ENCODE assay signal across 8 cellular contexts in the genomic region with DNA sequence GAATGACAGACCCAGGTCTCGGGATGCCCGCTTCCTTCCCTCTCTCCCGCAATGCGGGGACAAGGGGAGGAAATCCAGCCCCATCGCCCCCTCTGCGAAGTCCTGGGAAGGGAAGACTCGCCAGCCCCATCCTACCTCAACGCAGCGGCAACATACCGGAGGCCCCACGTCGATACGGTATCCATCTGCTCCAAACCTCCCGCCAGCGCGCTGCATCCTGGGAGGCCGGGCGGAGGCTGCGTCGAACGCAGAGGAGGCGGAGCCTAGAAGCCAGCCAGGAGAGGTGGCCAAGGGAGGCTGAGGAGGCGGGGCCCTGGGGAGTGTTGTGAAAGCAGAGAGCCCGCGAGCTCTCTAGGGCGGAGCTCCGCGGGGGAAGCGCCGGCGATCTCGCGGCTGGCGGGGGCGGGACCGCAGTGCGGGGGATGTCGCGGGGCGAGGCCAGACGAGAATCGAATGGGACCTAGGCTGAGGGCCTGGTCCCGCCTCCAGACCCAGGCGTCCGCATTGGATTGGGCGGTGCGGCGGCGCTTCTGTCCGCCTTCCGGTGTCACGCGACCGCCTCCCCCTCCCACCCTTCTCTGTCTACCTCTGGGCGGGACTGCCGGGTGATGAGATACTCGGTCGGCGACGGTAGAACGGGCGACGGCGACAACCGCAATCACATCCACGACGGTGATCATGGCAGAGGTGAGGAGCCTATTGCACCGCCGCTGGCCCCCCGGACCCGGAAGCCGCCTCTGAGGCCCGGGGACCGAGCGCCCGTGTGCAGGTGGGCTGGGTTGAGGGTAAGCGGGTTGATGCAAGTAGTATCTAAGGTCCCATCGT. TPM values are rescaled to one million over a fixed set of nuclear protein-coding genes. Genes with fewer than 3 reads are reported as not detected.
DNase-seq lines count a peak whose midpoint lies in the region; ATAC-seq and TF ChIP-seq lines count a peak whose summit lies in the region.

FANCB (minus strand) TSS at position 219 of the 825 bp plus-strand sequence. CDS start 7,559 bp downstream, outside the sequence.
MOSPD2 (plus strand) TSS at position 571 of the 825 bp plus-strand sequence; CDS start at position 679, 108 bp downstream.

- no peaks in the 10 kb centered on the region for H3K9me2 ChIP-seq in OCI-LY7 (ENCODE audit: insufficient read depth, low read length)

- H3K23ac ChIP-seq in IMR-90 (ENCODE audit: low read depth, low read length) = peak within 1 kb of the TSS; percentile 91

- H3K79me2 ChIP-seq in OCI-LY7 (ENCODE audit: insufficient read depth, low read depth, low read length) = peaks cover 58% of the 10 kb centered on the region

- H3K27me3 ChIP-seq in IMR-90 (ENCODE audit: control insufficient read depth, insufficient read depth, low read length) = no peaks in the 10 kb centered on the region

- H2BK120ac ChIP-seq in IMR-90 (ENCODE audit: low read depth, low read length) = peak within 1 kb of the TSS; percentile 30; the same call in 1 of the 2 replicates

- H3K9me1 ChIP-seq in IMR-90 (ENCODE audit: insufficient read depth, low read length) = no peaks in the 10 kb centered on the region

- H4K8ac ChIP-seq in IMR-90 (ENCODE audit: low read depth in 2 of 2, low read length in 2 of 2) = peak within 1 kb of the TSS; percentile 18 to 88; a peak in 1 of 4 replicates

- no peak for TF ChIP-seq CTCF in IMR-90 (conservative IDR thresholded peaks at IDR 0.05; ENCODE audit: low read depth, low read length)
- TF ChIP-seq CTCF in OCI-LY7 (conservative IDR thresholded peaks at IDR 0.05; ENCODE audit: low read length) = no peak

- TF ChIP-seq RAD21 in IMR-90 (IDR thresholded peaks at IDR 0.05; ENCODE audit: low read length) = no peak

- peak within 1 kb of the TSS; percentile 97 for H2AFZ ChIP-seq in IMR-90 (replicated peaks; ENCODE audit: low read length, poor library complexity)
- H2AFZ ChIP-seq in OCI-LY7 (ENCODE audit: low read length) = peak within 1 kb of the TSS; percentile 78; the same call in 1 of the 2 replicates

- peak within 1 kb of the TSS; percentile 95 for H2AK9ac ChIP-seq in IMR-90 (replicated peaks; ENCODE audit: low read depth, low read length, poor library complexity)

- H3K18ac ChIP-seq in IMR-90 (ENCODE audit: low read depth, low read length) = peak within 1 kb of the TSS; percentile 34

- H2BK20ac ChIP-seq in IMR-90 (ENCODE audit: low read depth, low read length) = no peak within 1 kb of the TSS

- peak; percentile 90 for DNase-seq in DMS114 treated with DMSO at 0.1 percent for 48 hours (lab: John Stamatoyannopoulos, UW; ENCODE audit: unreplicated experiment)
- DNase-seq in IMR-90 = peak; percentile 91
- DNase-seq in OCI-LY7 (ENCODE audit: low spot score) = peak; percentile 92
- peak; percentile 89 for DNase-seq in activated T-cell treated with anti-CD3 and anti-CD28 coated beads for 24 hours (ENCODE audit: low read depth)
- DNase-seq in epidermal melanocyte (ENCODE audit: insufficient read length, low spot score) = peak; percentile 64
- peak; percentile 82 for DNase-seq in middle frontal gyrus (ENCODE audit: extremely low spot score, low spot score)
- peak; percentile 81 to 88 for DNase-seq in stimulated activated CD8-positive, alpha-beta memory T cell treated with anti-CD3 and anti-CD28 coated beads, Interleukin-2, amount 100 ng/mL, for 1 hour (ENCODE audit: low read depth in 2 of 2)

- no peaks in the 10 kb centered on the region for H3K4me1 ChIP-seq in IMR-90 (ENCODE audit: control insufficient read depth, insufficient read depth, low read length)
- peaks cover 10% of the 10 kb centered on the region for H3K4me1 ChIP-seq in OCI-LY7 (ENCODE audit: insufficient read depth, low read length, poor library complexity, severe bottlenecking)

- peaks cover 2% of the 10 kb centered on the region for H3K36me3 ChIP-seq in IMR-90 (ENCODE audit: control insufficient read depth, insufficient read depth, low read length)
- peaks cover 12% of the 10 kb centered on the region for H3K36me3 ChIP-seq in OCI-LY7 (ENCODE audit: insufficient read depth, low read length)

- peak within 1 kb of the TSS; percentile 92 for H3K14ac ChIP-seq in IMR-90 (replicated peaks; ENCODE audit: low read depth, low read length)

- peak within 1 kb of the TSS; percentile 66; the same call in 1 of the 2 replicates for H2AK5ac ChIP-seq in IMR-90 (ENCODE audit: low read depth, low read length)

- BruUV-seq in IMR-90 (replicated peaks; lab: Mats Ljungman, UMichigan) (no TSS peak), OCI-LY7 (replicated peaks; lab: Mats Ljungman, UMichigan) (no TSS peak)

- no peaks in the 10 kb centered on the region for H3K9me3 ChIP-seq in IMR-90 (ENCODE audit: control insufficient read depth, insufficient read depth, low read length)
- no peaks in the 10 kb centered on the region for H3K9me3 ChIP-seq in OCI-LY7 (ENCODE audit: low read length)

- peak within 1 kb of the TSS; percentile 74 for H3K27ac ChIP-seq in IMR-90 (ENCODE audit: insufficient read depth, low read length)
- peak within 1 kb of the TSS; percentile 53 for H3K27ac ChIP-seq in OCI-LY7 (ENCODE audit: low read depth, low read length, poor library complexity, severe bottlenecking)

- H3K56ac ChIP-seq in IMR-90 (ENCODE audit: extremely low read depth, insufficient read depth, low read length) = peak within 1 kb of the TSS; percentile 60

- intact Hi-C loops in IMR-90 (cut with micrococcal nuclease) = loop anchor here (2.0 to 5.0 kb wide), 3 partner anchors 184 to 269 kb away; no protein-coding TSS in a partner anchor
- intact Hi-C loops in OCI-LY7 (cut with micrococcal nuclease; ENCODE audit: unreplicated experiment) = loop anchor here (10.0 kb wide), 2 partner anchors 922 to 1118 kb away; partner anchors contain the start of gene ZRSR2

- H3K4me2 ChIP-seq in IMR-90 (ENCODE audit: low read depth, low read length) (peak within 1 kb of the TSS; percentile 94), OCI-LY7 (ENCODE audit: low read length) (peak within 1 kb of the TSS; percentile 96)

- peak within 1 kb of the TSS; percentile 52 for H4K91ac ChIP-seq in IMR-90 (ENCODE audit: insufficient read depth, low read depth, low read length)

- peak; percentile 94 for ATAC-seq in GM21529 (IDR thresholded peaks at IDR 0.05; ENCODE audit: unreplicated experiment)
- peak; percentile 98 for ATAC-seq in IMR-90 (ENCODE audit: low read depth)

- peaks cover 18 to 21% of the 10 kb centered on the region in 2 experiments for H3K79me1 ChIP-seq in IMR-90 (ENCODE audit: low read depth in 1 of 2, low read length in 2 of 2)

- H3K4me3 ChIP-seq in IMR-90 (ENCODE audit: insufficient read depth, low read depth, low read length) (peak within 1 kb of the TSS; percentile 96), OCI-LY7 (ENCODE audit: low read depth, low read length, poor library complexity, severe bottlenecking) (peak within 1 kb of the TSS; percentile 88)

- no peak within 1 kb of the TSS; the same call in 2 of the 3 replicates for H2BK15ac ChIP-seq in IMR-90 (ENCODE audit: low read depth, low read length)

- 19% methylated on average over 43 of the region's 78 CpGs; no CpG with 5 or more reads in 1 of the 2 experiments for WGBS in IMR-90 (ENCODE audit: extremely low coverage in 2 of 2, insufficient read length in 1 of 2), 2 experiments

- peak within 1 kb of the TSS; percentile 61 for H2BK5ac ChIP-seq in IMR-90 (ENCODE audit: low read depth, low read length, poor library complexity, severe bottlenecking)

- in situ Hi-C loops in IMR-90 (cut with MboI; ENCODE audit: low sequenced_read_pairs) = no loop called here

- no peaks in the 10 kb centered on the region for H4K20me1 ChIP-seq in IMR-90 (ENCODE audit: insufficient read depth, low read length)
- no peaks in the 10 kb centered on the region for H4K20me1 ChIP-seq in OCI-LY7 (ENCODE audit: insufficient read depth, low read length)

- dilution Hi-C loops in IMR-90 (cut with HindIII; ENCODE audit: low sequenced_read_pairs, unreplicated experiment) = no loop called here

- peak within 1 kb of the TSS; percentile 86 for H3K4ac ChIP-seq in IMR-90 (ENCODE audit: low read depth, low read length)

- CTCF ChIA-PET in IMR-90 (lab: Yijun Ruan, JAX) = no interaction called here
- CTCF ChIA-PET in OCI-LY7 (lab: Charles Lee; ENCODE audit: unreplicated experiment) = interaction anchor here (0.6 kb wide), 1 partner anchor 193 kb away, joined by 3 read pairs; no protein-coding TSS in a partner anchor

- no peak for TF ChIP-seq POLR2A in IMR-90 (IDR thresholded peaks at IDR 0.05; ENCODE audit: low read depth, low read length)

- H4K5ac ChIP-seq in IMR-90 (ENCODE audit: low read depth, low read length) = peak within 1 kb of the TSS; percentile 48

- peak within 1 kb of the TSS; percentile 92 for H3K9ac ChIP-seq in IMR-90 (ENCODE audit: low read depth, low read length)

- POLR2A ChIA-PET in IMR-90 (lab: Charles Lee; ENCODE audit: unreplicated experiment) = no interaction called here
- POLR2A ChIA-PET in OCI-LY7 (lab: Charles Lee) = interaction anchor here (0.7 to 1.0 kb wide), 2 partner anchors 10 to 12 kb away, joined by 3 read pairs; no protein-coding TSS in a partner anchor

TF ChIP-seq in IMR-90, 13 proteins besides CTCF, POLR2A, EP300 and RAD21 (continues in another document):
- TF ChIP-seq, protein P1, sequence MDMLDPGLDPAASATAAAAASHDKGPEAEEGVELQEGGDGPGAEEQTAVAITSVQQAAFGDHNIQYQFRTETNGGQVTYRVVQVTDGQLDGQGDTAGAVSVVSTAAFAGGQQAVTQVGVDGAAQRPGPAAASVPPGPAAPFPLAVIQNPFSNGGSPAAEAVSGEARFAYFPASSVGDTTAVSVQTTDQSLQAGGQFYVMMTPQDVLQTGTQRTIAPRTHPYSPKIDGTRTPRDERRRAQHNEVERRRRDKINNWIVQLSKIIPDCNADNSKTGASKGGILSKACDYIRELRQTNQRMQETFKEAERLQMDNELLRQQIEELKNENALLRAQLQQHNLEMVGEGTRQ (IDR thresholded peaks at IDR 0.05; ENCODE audit: low read depth, low read length) = peak; percentile 48; the same call in 1 of the 2 replicates
- TF ChIP-seq SMC3 (IDR thresholded peaks at IDR 0.05; ENCODE audit: low read depth, low read length) = no peak
- peak; percentile 89 for TF ChIP-seq CEBPB (IDR thresholded peaks at IDR 0.05; ENCODE audit: low read depth, low read length)
- no peak for TF ChIP-seq NFE2L2 (IDR thresholded peaks at IDR 0.05; ENCODE audit: low read depth, low read length)
- TF ChIP-seq MAFK (IDR thresholded peaks at IDR 0.05; ENCODE audit: low read depth, low read length) = no peak
- TF ChIP-seq MXI1 (IDR thresholded peaks at IDR 0.05; ENCODE audit: borderline replicate concordance, low read depth, low read length) = peak; percentile 87

RNA-seq across cellular contexts. Expression of gene FANCB, which starts in this region (rescaled TPM):
- total RNA-seq in IMR-90 (2012; rRNA removed) (7.7 and 14.4 TPM in 2 replicates), OCI-LY7 (2022) (23.7 and 24.8 TPM in 2 replicates)
- polyA plus RNA-seq in IMR-90 (2012; rRNA removed) = 1.6 and 2.5 TPM in 2 replicates
- polyA plus RNA-seq in IMR-90 (2012; cell fraction: cytosol; rRNA removed) = 0.05 and 0.18 TPM in 2 replicates
- 0.24 and 2.6 TPM in 2 replicates for polyA plus RNA-seq in IMR-90 (2012; cell fraction: nucleus; rRNA removed; ENCODE audit: low replicate concordance)
- total RNA-seq in OCI-LY7 (2014; rRNA removed; shearing (Covaris generic)) = 15.2 TPM in 2 replicates

RNA-seq across cellular contexts. Expression of gene MOSPD2, which starts in this region (rescaled TPM):
- total RNA-seq in IMR-90 (2012; rRNA removed) = 22.2 and 27.8 TPM in 2 replicates
- 11.1 and 14.1 TPM in 2 replicates for polyA plus RNA-seq in IMR-90 (2012; rRNA removed)
- 1.1 and 2.2 TPM in 2 replicates for polyA plus RNA-seq in IMR-90 (2012; cell fraction: cytosol; rRNA removed)
- polyA plus RNA-seq in IMR-90 (2012; cell fraction: nucleus; rRNA removed; ENCODE audit: low replicate concordance) = 2.0 and 32.7 TPM in 2 replicates
- 8.0 and 8.8 TPM in 2 replicates for total RNA-seq in OCI-LY7 (2014; rRNA removed; shearing (Covaris generic))
- total RNA-seq in OCI-LY7 (2022) = 10.1 and 11.3 TPM in 2 replicates

Comparison
In these comparisons a context has a peak if more than half of its experiments do, and no peak if none do; other contexts are left out.
1. Peak in every context shown above with its lines: DNase-seq, ATAC-seq, H3K4me3 ChIP-seq and H3K27ac ChIP-seq.